ENCODE assay signal across 22 cellular contexts in genomic region chr13:31772231-31772630, GRCh38. TPM values are rescaled to one million over a fixed set of nuclear protein-coding genes. Genes with fewer than 3 reads are reported as not detected.
"Had no signal": no experiment of that assay in that cellular context is flagged by ENCODE, and none has a peak within 500 bp of the region (broad histone marks: within the 10 kb centered on the region; RNA-seq: fewer than 3 reads in every experiment).

No MANE protein-coding gene starts in this region.

- H3K27ac Mint-ChIP-seq: dendritic cell treated with granulocyte-macrophage colony-stimulating factor and Interleukin-4, amounts not matched to agents 40 ng/mL and 50 ng/mL, for 4 days; effector memory CD8-positive, alpha-beta T cell; memory B cell; natural killer cell treated with Interleukin-12 subunit alpha and Interleukin-12 subunit beta and Interleukin-15 and Interleukin-18, amount 100 ng/mL, for 72 hours had no signal

- H3K9me3 Mint-ChIP-seq: dendritic cell treated with granulocyte-macrophage colony-stimulating factor and Interleukin-4, amounts not matched to agents 40 ng/mL and 50 ng/mL, for 4 days; effector memory CD8-positive, alpha-beta T cell; memory B cell; natural killer cell treated with Interleukin-12 subunit alpha and Interleukin-12 subunit beta and Interleukin-15 and Interleukin-18, amount 100 ng/mL, for 72 hours had no signal

- H3K9me3 ChIP-seq: esophagus muscularis mucosa, gastrocnemius medialis, heart right ventricle, left ventricle myocardium inferior, lower lobe of right lung, psoas muscle, right atrium auricular region, sigmoid colon had no signal

- H3K27ac ChIP-seq: epithelial cell of prostate, esophagus muscularis mucosa, gastrocnemius medialis, heart right ventricle, left ventricle myocardium inferior, lower lobe of right lung, psoas muscle, right atrium auricular region, sigmoid colon had no signal

- H3K27me3 ChIP-seq: esophagus muscularis mucosa, gastrocnemius medialis, heart right ventricle, right atrium auricular region, sigmoid colon had no signal

- H3K27me3 Mint-ChIP-seq: dendritic cell treated with granulocyte-macrophage colony-stimulating factor and Interleukin-4, amounts not matched to agents 40 ng/mL and 50 ng/mL, for 4 days; effector memory CD8-positive, alpha-beta T cell had no signal

- H3K4me2 ChIP-seq: smooth muscle cell had no signal

- H3K4me3 ChIP-seq: esophagus muscularis mucosa, gastrocnemius medialis, heart right ventricle, left ventricle myocardium inferior, lower lobe of right lung, psoas muscle, right atrium auricular region, sigmoid colon, smooth muscle cell had no signal

- DNase-seq: effector memory CD8-positive, alpha-beta T cell; gastrocnemius medialis; heart right ventricle; left ventricle myocardium inferior; lower lobe of right lung; midbrain; occipital lobe; psoas muscle; sigmoid colon; stimulated activated CD4-positive, alpha-beta T cell treated with anti-CD3 and anti-CD28 coated beads, Interleukin-2, amount 100 ng/mL, for 48 hours; stimulated activated naive CD4-positive, alpha-beta T cell treated with Interleukin-2 at 50 U/mL for 16 hours; trophoblast cell had no signal

- H3K36me3 ChIP-seq: esophagus muscularis mucosa, gastrocnemius medialis, heart right ventricle, left ventricle myocardium inferior, lower lobe of right lung, right atrium auricular region, sigmoid colon had no signal

- H3K4me3 Mint-ChIP-seq: dendritic cell treated with granulocyte-macrophage colony-stimulating factor and Interleukin-4, amounts not matched to agents 40 ng/mL and 50 ng/mL, for 4 days; natural killer cell treated with Interleukin-12 subunit alpha and Interleukin-12 subunit beta and Interleukin-15 and Interleukin-18, amount 100 ng/mL, for 72 hours had no signal

- H3K36me3 Mint-ChIP-seq: memory B cell; natural killer cell treated with Interleukin-12 subunit alpha and Interleukin-12 subunit beta and Interleukin-15 and Interleukin-18, amount 100 ng/mL, for 72 hours had no signal

- H3K4me1 ChIP-seq: esophagus muscularis mucosa, gastrocnemius medialis, psoas muscle, right atrium auricular region, sigmoid colon had no signal

RNA-seq across cellular contexts. Expression of gene RXFP2, which starts 32.9 kb away (rescaled TPM):
- total RNA-seq: fibroblast of villous mesenchyme; heart right ventricle; left ventricle myocardium inferior; lower lobe of right lung; natural killer cell treated with Interleukin-12 subunit alpha and Interleukin-12 subunit beta and Interleukin-15 and Interleukin-18, amount 100 ng/mL, for 72 hours; occipital lobe; right atrium auricular region; sigmoid colon; smooth muscle cell; urinary bladder had no signal
- polyA plus RNA-seq: sigmoid colon, smooth muscle cell, thymus, urinary bladder had no signal
